8 cellular contexts compared by ENCODE assay signal in the genomic region with DNA sequence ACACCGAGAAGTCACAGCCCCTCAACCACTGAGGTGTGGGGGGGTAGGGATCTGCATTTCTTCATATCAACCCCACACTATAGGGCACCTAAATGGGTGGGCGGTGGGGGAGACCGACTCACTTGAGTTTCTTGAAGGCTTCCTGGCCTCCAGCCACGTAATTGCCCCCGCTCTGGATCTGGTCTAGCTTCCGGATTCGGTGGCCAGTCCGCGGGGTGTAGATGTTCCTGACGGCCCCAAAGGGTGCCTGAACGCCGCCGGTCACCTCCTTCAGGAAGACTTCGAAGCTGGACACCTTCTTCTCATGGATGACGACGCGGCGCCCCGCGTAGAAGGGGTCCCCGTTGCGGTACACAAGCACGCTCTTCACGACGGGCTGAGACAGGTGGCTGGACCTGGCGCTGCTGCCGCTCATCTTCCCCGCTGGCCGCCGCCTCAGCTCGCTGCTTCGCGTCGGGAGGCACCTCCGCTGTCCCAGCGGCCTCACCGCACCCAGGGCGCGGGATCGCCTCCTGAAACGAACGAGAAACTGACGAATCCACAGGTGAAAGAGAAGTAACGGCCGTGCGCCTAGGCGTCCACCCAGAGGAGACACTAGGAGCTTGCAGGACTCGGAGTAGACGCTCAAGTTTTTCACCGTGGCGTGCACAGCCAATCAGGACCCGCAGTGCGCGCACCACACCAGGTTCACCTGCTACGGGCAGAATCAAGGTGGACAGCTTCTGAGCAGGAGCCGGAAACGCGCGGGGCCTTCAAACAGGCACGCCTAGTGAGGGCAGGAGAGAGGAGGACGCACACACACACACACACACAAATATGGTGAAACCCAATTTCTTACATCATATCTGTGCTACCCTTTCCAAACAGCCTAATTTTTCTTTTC. TPM values are rescaled to one million over a fixed set of nuclear protein-coding genes. Genes with fewer than 3 reads are reported as not detected.
DNase-seq lines count a peak whose midpoint lies in the region; ATAC-seq lines count a peak whose summit lies in the region.

A gene (minus strand): TSS at position 724 of the 883 bp plus-strand sequence. CDS start 309 bp downstream, at position 415.

- no peaks in the 10 kb centered on the region for H3K4me1 ChIP-seq in mesendoderm (ENCODE audit: control insufficient read depth, low read depth, low read length)

- H3K79me2 ChIP-seq in mesendoderm (ENCODE audit: control insufficient read depth, insufficient read depth, low read length): no peaks in the 10 kb centered on the region

- H3K27me3 Mint-ChIP-seq in T-helper 1 cell treated with Interleukin-12 subunit alpha and Interleukin-12 subunit beta and Interleukin-4 antibody, amounts not matched to agents 30 μg/mL and 1 μg/mL, for 36 hours (ENCODE audit: low read depth): peaks cover 41% of the 10 kb centered on the region

- no peak within 1 kb of the TSS for H3K9ac ChIP-seq in mesendoderm (ENCODE audit: low read length)

- no peak within 1 kb of the TSS for H4K5ac ChIP-seq in mesendoderm (ENCODE audit: low read length)

- DNase-seq in T47D (ENCODE audit: low read depth in 1 of 2, low spot score in 1 of 2): peak; percentile 81 to 97
- peak; percentile 89 to 91 for DNase-seq in left colon
- DNase-seq in stimulated activated CD4-positive, alpha-beta T cell treated with anti-CD3 and anti-CD28 coated beads, Interleukin-4, amount 100 ng/mL, for 24 hours: peak; percentile 33
- DNase-seq in NCI-H146 treated with DMSO at 0.1 percent for 48 hours (lab: John Stamatoyannopoulos, UW; ENCODE audit: unreplicated experiment): no peak
- DNase-seq in mesendoderm: no peak

- H3K4me3 ChIP-seq in GM08714 (ENCODE audit: low read length) (peak within 1 kb of the TSS; percentile 38), mesendoderm (ENCODE audit: low read length) (no peak within 1 kb of the TSS)

- H3K27ac Mint-ChIP-seq in T-helper 1 cell treated with Interleukin-12 subunit alpha and Interleukin-12 subunit beta and Interleukin-4 antibody, amounts not matched to agents 30 μg/mL and 1 μg/mL, for 36 hours: no peak within 1 kb of the TSS

- no peaks in the 10 kb centered on the region for H3K36me3 ChIP-seq in mesendoderm (ENCODE audit: control insufficient read depth, insufficient read depth, low read length)

- no peaks in the 10 kb centered on the region for H3K79me1 ChIP-seq in mesendoderm (ENCODE audit: low read length)

- peak within 1 kb of the TSS; percentile 50 for H3K4me3 Mint-ChIP-seq in T-helper 1 cell treated with Interleukin-12 subunit alpha and Interleukin-12 subunit beta and Interleukin-4 antibody, amounts not matched to agents 30 μg/mL and 1 μg/mL, for 36 hours

- H3K27ac ChIP-seq in mesendoderm (ENCODE audit: low read depth, low read length): no peak within 1 kb of the TSS

- no peaks in the 10 kb centered on the region for H3K27me3 ChIP-seq in mesendoderm (ENCODE audit: insufficient read depth, low read length, poor library complexity)

- in situ Hi-C loops in T47D (cut with HindIII; ENCODE audit: low pct_unique_long_range_greater_than_20kb, low sequenced_read_pairs): no loop called here

- no peak within 1 kb of the TSS for H4K8ac ChIP-seq in mesendoderm (ENCODE audit: low read depth, low read length)

- WGBS in mesendoderm (ENCODE audit: extremely low coverage, insufficient coverage, low lambda C conversion rate): no CpG with 5 or more reads among the region's 61 CpGs

- peak; percentile 82 for ATAC-seq in left colon
- ATAC-seq in HG02973 (IDR thresholded peaks at IDR 0.05; ENCODE audit: unreplicated experiment): no peak

- H3K9me3 Mint-ChIP-seq in T-helper 1 cell treated with Interleukin-12 subunit alpha and Interleukin-12 subunit beta and Interleukin-4 antibody, amounts not matched to agents 30 μg/mL and 1 μg/mL, for 36 hours: no peaks in the 10 kb centered on the region

- H2BK15ac ChIP-seq in mesendoderm (replicated peaks; ENCODE audit: low read depth): no peak within 1 kb of the TSS

- no peak within 1 kb of the TSS for H2BK120ac ChIP-seq in mesendoderm (ENCODE audit: low read depth, low read length)

- H3K36me3 Mint-ChIP-seq in T-helper 1 cell treated with Interleukin-12 subunit alpha and Interleukin-12 subunit beta and Interleukin-4 antibody, amounts not matched to agents 30 μg/mL and 1 μg/mL, for 36 hours (ENCODE audit: low read depth): no peaks in the 10 kb centered on the region

- no peak within 1 kb of the TSS for H3K56ac ChIP-seq in mesendoderm (ENCODE audit: low read length)

- intact Hi-C loops in left colon (cut with DNase I, micrococcal nuclease): no loop called here

- no peak within 1 kb of the TSS for H3K4me2 ChIP-seq in mesendoderm (ENCODE audit: low read length)

- no peak within 1 kb of the TSS for H2AK5ac ChIP-seq in mesendoderm (ENCODE audit: low read length)

- H3K4ac ChIP-seq in mesendoderm (ENCODE audit: low read depth, low read length): no peak within 1 kb of the TSS

- no peak within 1 kb of the TSS for H3K23ac ChIP-seq in mesendoderm (ENCODE audit: low read length)

- H3K18ac ChIP-seq in mesendoderm (ENCODE audit: low read length): no peak within 1 kb of the TSS

- H3K4me1 Mint-ChIP-seq in T-helper 1 cell treated with Interleukin-12 subunit alpha and Interleukin-12 subunit beta and Interleukin-4 antibody, amounts not matched to agents 30 μg/mL and 1 μg/mL, for 36 hours (ENCODE audit: low read depth): peaks cover 16% of the 10 kb centered on the region

- no peak within 1 kb of the TSS for H2BK5ac ChIP-seq in mesendoderm (ENCODE audit: low read length)

RNA-seq across cellular contexts. Expression of the gene that starts here (rescaled TPM):
- 1 to 10 TPM; 1.7 to 2.1 TPM for total RNA-seq in left colon
- polyA plus RNA-seq in mesendoderm (2013, experiment 1 of 2): 0.11 TPM
- 0.08 TPM for polyA plus RNA-seq in mesendoderm (2013, experiment 2 of 2)

Comparison
In these comparisons a context has a peak if more than half of its experiments do, and no peak if none do; other contexts are left out.
1. DNase-seq: peak in T47D (2 of 2), left colon (2 of 2) and stimulated activated CD4-positive, alpha-beta T cell treated with anti-CD3 and anti-CD28 coated beads, Interleukin-4, amount 100 ng/mL, for 24 hours (single experiment); none in NCI-H146 treated with DMSO at 0.1 percent for 48 hours (single experiment) and mesendoderm (single experiment).